Comparison of ENCODE assay signal across 18 cellular contexts in genomic region chr2:122168799-122169198, GRCh38.
DNase-seq lines count a peak whose midpoint lies in the region; ATAC-seq, FAIRE-seq and TF ChIP-seq lines count a peak whose summit lies in the region.
"Had no signal": no experiment of that assay in that cellular context is flagged by ENCODE, and none has a peak within 500 bp of the region (broad histone marks: within the 10 kb centered on the region; RNA-seq: fewer than 3 reads in every experiment).

No MANE protein-coding gene starts in this region.

- H2BK5ac ChIP-seq in H1 (ENCODE audit: low read depth, low read length), result no peak overlapping the region

- WGBS in H1 (ENCODE audit: extremely low coverage in 1 of 2, insufficient coverage in 1 of 2, insufficient read length in 1 of 2, insufficient replicate concordance in 2 of 2, low coverage in 1 of 2, low lambda C conversion rate in 2 of 2, missing lambda C conversion rate in 1 of 2), 2 experiments, result 80% methylated on average over 3 of the region's 3 CpGs; no CpG with 5 or more reads in 1 of the 2 experiments

- H4K20me1 ChIP-seq in H1 (replicated peaks in 1 of 2; ENCODE audit: control insufficient read depth in 1 of 2, insufficient read depth in 2 of 2, low read length in 2 of 2), result no peaks in the 10 kb centered on the region

- H3K79me2 ChIP-seq in H1 (ENCODE audit: control insufficient read depth in 1 of 2, insufficient read depth in 2 of 2, low read length in 2 of 2), result no peaks in the 10 kb centered on the region

- H3K4ac ChIP-seq in H1 (replicated peaks; ENCODE audit: insufficient read length, low read depth, low read length), result no peak overlapping the region

- TF ChIP-seq CTCF in H1 (IDR thresholded peaks at IDR 0.05; ENCODE audit: control extremely low read depth in 1 of 3, insufficient read depth in 1 of 3, low read depth in 1 of 3, low read length in 3 of 3) (peak; percentile 60 to 70 (median 67)), mucosa of descending colon (IDR thresholded peaks at IDR 0.05) (no peak)

- ATAC-seq in mucosa of descending colon, result peak; percentile 24
- ATAC-seq: activated CD8-positive, alpha-beta T cell treated with anti-CD3 and anti-CD28 coated beads for 36 hours; Right ventricle myocardium inferior; stimulated activated naive CD8-positive, alpha-beta T cell treated with anti-CD3 and anti-CD28 coated beads, Interleukin-15, amount 100 ng/mL, for 72 hours had no signal

- no peak for TF ChIP-seq POLR2A in H1 (IDR thresholded peaks at IDR 0.05; ENCODE audit: control extremely low read depth in 1 of 2, low read depth in 2 of 2, low read length in 2 of 2)

- no peak overlapping the region for H3K56ac ChIP-seq in H1 (replicated peaks; ENCODE audit: insufficient read length, low read depth, low read length)

- CTCF ChIA-PET in H1 (lab: Charles Lee; ENCODE audit: partially characterized antibody), result interaction anchor here (0.6 to 1.7 kb wide), 24 partner anchors 9 to 357 kb away, joined by 3 to 8 read pairs (median 3); no protein-coding TSS in a partner anchor

- H3K4me1 ChIP-seq in H1 (replicated peaks in 1 of 4; ENCODE audit: control insufficient read depth in 3 of 4, insufficient read depth in 4 of 4, low read length in 3 of 4) (no peaks in the 10 kb centered on the region), mucosa of descending colon (ENCODE audit: low read depth) (no peaks in the 10 kb centered on the region)

- peak; percentile 47 for DNase-seq in NCI-H446 treated with DMSO at 0.1 percent for 48 hours (lab: John Stamatoyannopoulos, UW)
- no peak for DNase-seq in NCI-H446 (lab: John Stamatoyannopoulos, UW)
- peak; percentile 13 to 54 for DNase-seq in H1 (ENCODE audit: low read depth in 1 of 2, low spot score in 2 of 2)
- DNase-seq in mucosa of descending colon, result no peak
- DNase-seq in NCI-H69 (lab: John Stamatoyannopoulos, UW), result no peak
- DNase-seq in GM03348 (ENCODE audit: low spot score), result no peak
- DNase-seq in mesenteric fat pad (ENCODE audit: low spot score), result no peak
- DNase-seq: activated CD8-positive, alpha-beta T cell treated with anti-CD3 and anti-CD28 coated beads for 36 hours; aorta; hypothalamus; Karpas-422; NCI-H2081 treated with DMSO at 0.1 percent for 48 hours; NCI-H774; small intestine; stimulated activated naive CD8-positive, alpha-beta T cell treated with anti-CD3 and anti-CD28 coated beads, Interleukin-15, amount 100 ng/mL, for 72 hours had no signal

- no peak overlapping the region for H4K8ac ChIP-seq in H1 (ENCODE audit: extremely low read depth, insufficient read depth, low read length)

- no peak overlapping the region for H2BK15ac ChIP-seq in H1 (ENCODE audit: low read length)

- no peaks in the 10 kb centered on the region for H3K27me3 ChIP-seq in H1 (replicated peaks in 1 of 4; ENCODE audit: control insufficient read depth in 3 of 4, extremely low read depth in 1 of 4, insufficient read depth in 3 of 4, low read length in 3 of 4)

- TF ChIP-seq EP300 in Ishikawa (IDR thresholded peaks at IDR 0.05; ENCODE audit: borderline replicate concordance), result no peak
- no peak for TF ChIP-seq EP300 in H1 (IDR thresholded peaks at IDR 0.05; ENCODE audit: borderline replicate concordance in 1 of 2, low read depth in 2 of 2, low read length in 2 of 2)

- no peak overlapping the region for H3K27ac ChIP-seq in H1 (ENCODE audit: low read depth, low read length)

- H3K9ac ChIP-seq in H1 (replicated peaks in 1 of 4; ENCODE audit: extremely low read depth in 1 of 4, low read depth in 3 of 4, low read length in 3 of 4), result no peak overlapping the region

- FAIRE-seq in H1 (lab: Jason Lieb, UNC), result no peak
- FAIRE-seq: H54, small intestine had no signal

- H2AK5ac ChIP-seq in H1 (ENCODE audit: low read depth, low read length), result no peak overlapping the region

- H3K23me2 ChIP-seq in H1 (ENCODE audit: low read depth, low read length), result no peaks in the 10 kb centered on the region

- POLR2A ChIA-PET in H1 (lab: Charles Lee; ENCODE audit: partially characterized antibody), result interaction anchor here (1.4 kb wide), 1 partner anchor 11 kb away, joined by 4 read pairs; no protein-coding TSS in a partner anchor

- TF ChIP-seq RAD21 in Ishikawa (IDR thresholded peaks at IDR 0.05; ENCODE audit: low read depth) (peak; percentile 45), H1 (IDR thresholded peaks at IDR 0.05 in 1 of 2, conservative IDR thresholded peaks at IDR 0.05 in 1 of 2; ENCODE audit: low read depth in 2 of 2, low read length in 2 of 2) (peak; percentile 53 to 70)

- H2BK20ac ChIP-seq in H1 (ENCODE audit: low read length), result no peak overlapping the region

- no peak overlapping the region for H3K4me2 ChIP-seq in H1 (ENCODE audit: insufficient read depth in 1 of 2, low read depth in 2 of 2, low read length in 2 of 2)

- H3K36me3 ChIP-seq in H1 (ENCODE audit: control insufficient read depth in 2 of 4, insufficient read depth in 4 of 4, low read length in 3 of 4) (no peaks in the 10 kb centered on the region), mucosa of descending colon (ENCODE audit: low read depth) (no peaks in the 10 kb centered on the region)

- H3K79me1 ChIP-seq in H1 (ENCODE audit: low read depth, low read length), result no peaks in the 10 kb centered on the region

- H4K5ac ChIP-seq in H1 (ENCODE audit: insufficient read length, low read depth, low read length), result no peak overlapping the region

- no peak overlapping the region for H2BK120ac ChIP-seq in H1 (replicated peaks; ENCODE audit: low read depth, low read length)

- no peak overlapping the region for H3K14ac ChIP-seq in H1 (ENCODE audit: insufficient read length)

- H3K4me3 ChIP-seq in H1 (ENCODE audit: extremely low read depth in 1 of 4, insufficient read depth in 2 of 4, low read depth in 3 of 4, low read length in 4 of 4), result no peak overlapping the region
- no peak overlapping the region for H3K4me3 ChIP-seq in mucosa of descending colon

- intact Hi-C loops in mucosa of descending colon (cut with DNase I, micrococcal nuclease), result no loop called here

- H2AFZ ChIP-seq in H1 (ENCODE audit: low read length), result peak overlapping the region; percentile 86; the same call in 1 of the 2 replicates

- H3K18ac ChIP-seq in H1 (ENCODE audit: extremely low read depth, low read length), result no peak overlapping the region

- H3K23ac ChIP-seq in H1 (ENCODE audit: insufficient read length), result no peak overlapping the region

- H3K9me3 ChIP-seq in H1 (ENCODE audit: insufficient read depth in 2 of 2, low read depth in 1 of 2, low read length in 1 of 2) (no peaks in the 10 kb centered on the region), mucosa of descending colon (no peaks in the 10 kb centered on the region)

- H4K91ac ChIP-seq in H1 (replicated peaks; ENCODE audit: insufficient read length, low read length), result no peak overlapping the region

- H2BK12ac ChIP-seq in H1 (ENCODE audit: low read depth, low read length), result no peak overlapping the region

TF ChIP-seq in Ishikawa, 13 proteins besides CTCF, POLR2A, EP300 and RAD21:
- TF ChIP-seq NFIC (IDR thresholded peaks at IDR 0.05) (no peak), TCF12 (IDR thresholded peaks at IDR 0.05; ENCODE audit: low read depth) (no peak), USF1 (IDR thresholded peaks at IDR 0.05) (no peak)

TF ChIP-seq in H1, 55 proteins besides CTCF, POLR2A, EP300 and RAD21:
- TF ChIP-seq RXRA (IDR thresholded peaks at IDR 0.05; ENCODE audit: insufficient read depth, low read depth, low read length) (no peak), SIRT6 (IDR thresholded peaks at IDR 0.05; ENCODE audit: low read length) (no peak), EZH2 (IDR thresholded peaks at IDR 0.05; ENCODE audit: low read depth, low read length, severe bottlenecking) (no peak), SIX5 (IDR thresholded peaks at IDR 0.05; ENCODE audit: low read depth, low read length) (no peak), BCL11A (IDR thresholded peaks at IDR 0.05; ENCODE audit: low read depth in 2 of 2, low read length in 2 of 2) (no peak), RNF2 (IDR thresholded peaks at IDR 0.05; ENCODE audit: borderline replicate concordance, low read depth, low read length, missing control alignments, poor library complexity, severe bottlenecking) (no peak)
TF ChIP-seq in H1: peak in this region for 0.

Comparison
In these comparisons a context has a peak if more than half of its experiments do, and no peak if none do; other contexts are left out.
1. DNase-seq: peak in NCI-H446 treated with DMSO at 0.1 percent for 48 hours (single experiment) and H1 (2 of 2); none in NCI-H446 (0 of 2), mucosa of descending colon (0 of 3), NCI-H69 (single experiment), GM03348 (single experiment) and mesenteric fat pad (single experiment).